ENCODE assay signal across 14 cellular contexts in the genomic region with DNA sequence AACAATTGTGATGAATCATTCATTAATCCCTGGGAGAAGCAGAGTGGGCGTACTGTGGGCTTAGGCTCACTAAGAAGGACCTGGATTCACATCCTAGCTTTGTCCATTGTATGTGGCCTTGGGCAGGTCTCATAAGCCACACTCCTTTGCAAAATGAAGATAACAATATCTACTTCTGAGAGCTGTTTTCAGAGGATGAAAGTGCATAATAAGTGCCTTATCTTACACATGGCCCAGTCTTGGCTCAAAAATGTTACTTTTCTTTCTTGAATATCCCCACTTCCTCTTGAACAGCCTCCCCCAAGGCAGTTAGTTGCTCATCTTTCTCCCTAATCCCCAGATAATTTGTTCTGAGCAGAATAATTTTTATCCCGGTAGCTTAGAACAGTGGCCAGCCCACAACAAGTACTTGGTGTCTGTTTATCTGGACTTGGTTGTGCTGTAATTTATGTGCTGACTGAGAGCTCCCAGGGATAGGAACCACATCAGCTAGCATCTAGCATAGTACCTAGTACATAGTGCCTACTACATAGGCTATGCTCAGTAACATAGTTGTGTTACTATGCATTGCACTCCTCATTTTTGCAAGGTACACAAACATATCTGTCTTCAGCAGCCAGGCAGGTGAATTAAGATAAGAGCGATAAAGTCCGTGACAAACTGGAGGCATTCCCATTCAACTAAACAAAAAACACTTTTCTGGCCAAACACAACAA.
DNase-seq lines count a peak whose midpoint lies in the region; ATAC-seq and TF ChIP-seq lines count a peak whose summit lies in the region.
"Had no signal": no experiment of that assay in that cellular context is flagged by ENCODE, and none has a peak within 500 bp of the region (broad histone marks: within the 10 kb centered on the region; RNA-seq: fewer than 3 reads in every experiment).

No MANE protein-coding gene starts in this region.

- H3K27me3 ChIP-seq in ACC112 (ENCODE audit: insufficient read depth, low read length), result no peaks in the 10 kb centered on the region
- H3K27me3 ChIP-seq: stomach had no signal

- H3K4me1 Mint-ChIP-seq in mesothelial cell of epicardium (peaks cover 36% of the 10 kb centered on the region), glutamatergic neuron (ENCODE audit: low read depth, unreplicated experiment) (no peaks in the 10 kb centered on the region)

- H3K27me3 Mint-ChIP-seq in mesothelial cell of epicardium (ENCODE audit: low read depth), result no peaks in the 10 kb centered on the region
- no peaks in the 10 kb centered on the region for H3K27me3 Mint-ChIP-seq in glutamatergic neuron (ENCODE audit: unreplicated experiment)

- H3K4me1 ChIP-seq in ACC112 (ENCODE audit: control insufficient read depth, insufficient read depth, low read length, unreplicated experiment), result no peaks in the 10 kb centered on the region
- H3K4me1 ChIP-seq: prostate gland had no signal

- H3K4me3 Mint-ChIP-seq in mesothelial cell of epicardium, result no peak overlapping the region
- H3K4me3 Mint-ChIP-seq in glutamatergic neuron (ENCODE audit: unreplicated experiment), result no peak overlapping the region
- H3K4me3 Mint-ChIP-seq: activated CD8-positive, alpha-beta T cell treated with anti-CD3 and anti-CD28 coated beads, Interleukin-2, amount 10 ng/mL, durations not matched to agents 7 days and 5 days had no signal

- no peaks in the 10 kb centered on the region for H3K79me2 ChIP-seq in ACC112 (ENCODE audit: control insufficient read depth, insufficient read depth, low read length, unreplicated experiment)

- TF ChIP-seq CTCF in mesothelial cell of epicardium (IDR thresholded peaks at IDR 0.05; ENCODE audit: unreplicated experiment) (no peak), glutamatergic neuron (IDR thresholded peaks at IDR 0.05; ENCODE audit: partially characterized antibody, unreplicated experiment) (no peak)

- H3K4me3 ChIP-seq in ACC112 (ENCODE audit: low read depth, low read length), result no peak overlapping the region
- H3K4me3 ChIP-seq: prostate gland, stomach had no signal

- H3K27ac ChIP-seq in ACC112 (ENCODE audit: low read depth, low read length), result no peak overlapping the region
- H3K27ac ChIP-seq: prostate gland had no signal

- ATAC-seq in GM21528 (IDR thresholded peaks at IDR 0.05; ENCODE audit: low FRiP score, unreplicated experiment) (no peak), GM21423 (IDR thresholded peaks at IDR 0.05; ENCODE audit: unreplicated experiment) (no peak)
- ATAC-seq: activated CD8-positive, alpha-beta T cell treated with anti-CD3 and anti-CD28 coated beads, Interleukin-2, amount 10 ng/mL, durations not matched to agents 7 days and 5 days had no signal

- H3K36me3 Mint-ChIP-seq in mesothelial cell of epicardium (no peaks in the 10 kb centered on the region), glutamatergic neuron (ENCODE audit: unreplicated experiment) (no peaks in the 10 kb centered on the region)

- H3K27ac Mint-ChIP-seq in mesothelial cell of epicardium, result peak overlapping the region; percentile 24
- H3K27ac Mint-ChIP-seq in glutamatergic neuron (ENCODE audit: unreplicated experiment), result no peak overlapping the region
- H3K27ac Mint-ChIP-seq: activated CD8-positive, alpha-beta T cell treated with anti-CD3 and anti-CD28 coated beads, Interleukin-2, amount 10 ng/mL, durations not matched to agents 7 days and 5 days had no signal

- H3K36me3 ChIP-seq in ACC112 (ENCODE audit: insufficient read depth, low read length), result no peaks in the 10 kb centered on the region
- H3K36me3 ChIP-seq: prostate gland, stomach had no signal

- H3K9me3 Mint-ChIP-seq in mesothelial cell of epicardium, result no peaks in the 10 kb centered on the region
- H3K9me3 Mint-ChIP-seq in glutamatergic neuron (ENCODE audit: unreplicated experiment), result no peaks in the 10 kb centered on the region

- H2AFZ ChIP-seq in ACC112 (ENCODE audit: low read length, unreplicated experiment), result peak overlapping the region; percentile 33

- peak in 73 of 76 experiments; percentile 14 to 96 (median 70) for DNase-seq in HUDEP-2 (lab: John Stamatoyannopoulos, UW; ENCODE audit: unreplicated experiment in 76 of 76)
- DNase-seq in amniotic epithelial cell (ENCODE audit: low read depth), result peak; percentile 98
- DNase-seq in mesothelial cell of epicardium (ENCODE audit: low spot score in 2 of 2, unreplicated experiment in 2 of 2), result no peak
- no peak for DNase-seq in putamen (ENCODE audit: low spot score)
- no peak for DNase-seq in glutamatergic neuron
- DNase-seq: activated CD8-positive, alpha-beta T cell treated with anti-CD3 and anti-CD28 coated beads, Interleukin-2, amount 10 ng/mL, durations not matched to agents 7 days and 5 days; head of caudate nucleus; kidney; stimulated activated CD4-positive, alpha-beta T cell treated with anti-CD3 and anti-CD28 coated beads, Interleukin-15, amount 100 ng/mL, for 24 hours; stomach had no signal

Comparison
In these comparisons a context has a peak if more than half of its experiments do, and no peak if none do; other contexts are left out.
1. DNase-seq: peak in HUDEP-2 (73 of 76) and amniotic epithelial cell (single experiment); none in mesothelial cell of epicardium (0 of 2), putamen (single experiment) and glutamatergic neuron (single experiment).